In the genomic region with DNA sequence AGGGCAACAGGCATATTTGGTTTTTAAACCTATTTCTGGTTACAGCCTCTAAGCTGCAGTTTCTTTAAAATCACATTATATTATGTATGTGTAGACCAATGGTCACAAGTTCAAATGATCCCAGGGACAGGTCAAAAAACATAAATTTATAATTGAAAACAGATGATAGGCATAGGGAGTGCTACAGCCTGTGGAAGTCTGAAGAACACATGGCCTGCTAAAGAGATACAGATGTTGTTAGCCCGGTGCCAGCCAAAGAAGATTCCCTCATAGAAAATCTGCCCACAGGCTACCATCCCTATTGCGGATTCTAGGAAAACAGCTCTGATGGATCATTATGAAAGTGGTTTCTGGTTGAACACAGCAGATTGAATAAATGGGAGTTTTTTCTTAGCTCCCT, we compare ENCODE assay signal across 22 cellular contexts.
"Had no signal": no experiment of that assay in that cellular context is flagged by ENCODE, and none has a peak within 500 bp of the region (broad histone marks: within the 10 kb centered on the region; RNA-seq: fewer than 3 reads in every experiment).

No MANE protein-coding gene starts in this region.

- ATAC-seq: gastrocnemius medialis; left ventricle myocardium superior; lower lobe of right lung; naive thymus-derived CD8-positive, alpha-beta T cell; psoas muscle; right cardiac atrium; stimulated activated memory B cell treated with anti-CD40 and anti-IgM and Interleukin-4, amounts not matched to agents 10 μg/mL and 1 μg/mL and 100 μg/mL, for 72 hours; stimulated activated naive CD8-positive, alpha-beta T cell treated with anti-CD3 and anti-CD28 coated beads, Interleukin-15, Interleukin-2, amounts not matched to agents 100 U/mL and 50 U/mL, for 24 hours had no signal

- H3K4me3 ChIP-seq: coronary artery, esophagus muscularis mucosa, gastrocnemius medialis, lower lobe of right lung, psoas muscle, sigmoid colon, testis, tibial nerve, upper lobe of left lung had no signal

- DNase-seq: dermis blood vessel endothelial cell; effector memory CD4-positive, alpha-beta T cell; foreskin fibroblast; gastrocnemius medialis; head of caudate nucleus; left ventricle myocardium superior; lower lobe of right lung; naive thymus-derived CD8-positive, alpha-beta T cell; nephron progenitor cell; nucleus accumbens; psoas muscle; right cardiac atrium; sigmoid colon; stimulated activated CD4-positive, alpha-beta T cell treated with anti-CD3 and anti-CD28 coated beads, Interleukin-4, amount 100 ng/mL, for 4 hours; stimulated activated naive CD8-positive, alpha-beta T cell treated with anti-CD3 and anti-CD28 coated beads, Interleukin-15, Interleukin-2, amounts not matched to agents 100 U/mL and 50 U/mL, for 24 hours; substantia nigra; testis; upper lobe of left lung had no signal

- H3K9me3 ChIP-seq: esophagus muscularis mucosa, gastrocnemius medialis, lower lobe of right lung, psoas muscle, sigmoid colon, testis, tibial nerve, upper lobe of left lung had no signal

- H3K27me3 ChIP-seq: esophagus muscularis mucosa, gastrocnemius medialis, sigmoid colon, testis, tibial nerve, upper lobe of left lung had no signal

- H3K36me3 ChIP-seq: esophagus muscularis mucosa, gastrocnemius medialis, lower lobe of right lung, sigmoid colon, tibial nerve, upper lobe of left lung had no signal

- H3K27ac ChIP-seq: coronary artery, esophagus muscularis mucosa, gastrocnemius medialis, lower lobe of right lung, psoas muscle, sigmoid colon, testis, tibial nerve, upper lobe of left lung had no signal

- H3K4me1 ChIP-seq: esophagus muscularis mucosa, gastrocnemius medialis, lower lobe of right lung, psoas muscle, sigmoid colon, testis, tibial nerve, upper lobe of left lung had no signal
